ENCODE assay signal across 33 cellular contexts in the genomic region with DNA sequence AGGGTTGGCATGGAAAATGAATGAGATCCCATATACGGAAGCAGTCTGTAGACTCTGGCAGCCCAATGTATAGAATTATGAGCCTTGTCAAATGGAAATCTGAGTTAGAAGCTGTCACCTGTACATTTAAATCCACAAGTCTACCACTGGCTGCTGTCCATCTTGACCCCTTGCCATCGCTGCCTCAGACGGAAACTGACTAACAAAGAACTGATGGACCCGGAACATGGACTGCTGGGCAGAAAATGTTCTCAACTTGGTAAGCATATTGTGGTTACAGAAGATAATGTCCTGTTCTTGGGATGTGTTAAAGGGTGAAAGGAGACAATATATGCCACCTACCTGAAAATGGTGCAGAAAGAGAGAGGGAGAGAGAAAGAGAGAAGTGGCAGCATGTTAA.
"Had no signal": no experiment of that assay in that cellular context is flagged by ENCODE, and none has a peak within 500 bp of the region (broad histone marks: within the 10 kb centered on the region; RNA-seq: fewer than 3 reads in every experiment).

No MANE protein-coding gene starts in this region.

- H3K27ac ChIP-seq: adrenal gland, body of pancreas, brain microvascular endothelial cell, breast epithelium had no signal

- ATAC-seq: activated CD8-positive, alpha-beta T cell treated with anti-CD3 and anti-CD28 coated beads for 36 hours; activated T-cell treated with anti-CD3 and anti-CD28 coated beads, Interleukin-2, amount 50 U/mL, for 4 hours; activated T-cell treated with anti-CD3 and anti-CD28 coated beads, Interleukin-2, amount 50 U/mL, for 72 hours; activated T-helper 17 cell treated with anti-CD3 and anti-CD28 coated beads, Interleukin-2, amount 50 U/mL, for 72 hours; body of pancreas had no signal

- H3K4me3 ChIP-seq: adrenal gland, body of pancreas, breast epithelium had no signal

- FAIRE-seq: astrocyte, TTC549 had no signal

- H3K27me3 Mint-ChIP-seq: activated B cell treated with CpG ODN at 0.5 μM for 24 hours; activated CD4-positive, alpha-beta T cell treated with anti-CD3 and anti-CD28 coated beads, Interleukin-2, amount 10 ng/mL, durations not matched to agents 24 days and 14 days; activated CD8-positive, alpha-beta T cell treated with anti-CD3 and anti-CD28 coated beads for 36 hours; activated naive CD8-positive, alpha-beta T cell treated with anti-CD3 and anti-CD28 coated beads for 36 hours; activated T-helper 17 cell treated with anti-CD3 and anti-CD28 coated beads, Interleukin-2, amount 50 U/mL, for 72 hours had no signal

- H3K27me3 ChIP-seq: adrenal gland, body of pancreas, brain microvascular endothelial cell, breast epithelium had no signal

- H3K4me1 ChIP-seq: adrenal gland, breast epithelium had no signal

- H3K4me1 Mint-ChIP-seq: activated B cell treated with CpG ODN at 0.5 μM for 24 hours; activated naive CD8-positive, alpha-beta T cell treated with anti-CD3 and anti-CD28 coated beads for 36 hours had no signal

- H3K36me3 ChIP-seq: breast epithelium had no signal

- DNase-seq: activated B cell treated with CpG ODN at 0.5 μM for 24 hours; activated CD4-positive, alpha-beta T cell treated with anti-CD3 and anti-CD28 coated beads for 4 hours; activated CD4-positive, alpha-beta T cell treated with anti-CD3 and anti-CD28 coated beads, Interleukin-2, amount 10 ng/mL, durations not matched to agents 24 days and 14 days; activated CD4-positive, alpha-beta T cell treated with anti-CD3 and anti-CD28 coated beads, Interleukin-2, amount 50 U/mL, for 1 hour; activated CD4-positive, alpha-beta T cell treated with anti-CD3 and anti-CD28 coated beads, Interleukin-2, amount 50 U/mL, for 4 hours; activated CD4-positive, CD25-positive, alpha-beta regulatory T cell treated with anti-CD3 and anti-CD28 coated beads, Interleukin-2, amount 50 U/mL, for 72 hours; activated CD8-positive, alpha-beta memory T cell treated with anti-CD3 and anti-CD28 coated beads, Interleukin-2, amount 50 U/mL, for 4 hours; activated CD8-positive, alpha-beta T cell treated with anti-CD3 and anti-CD28 coated beads for 36 hours; activated effector memory CD4-positive, alpha-beta T cell treated with anti-CD3 and anti-CD28 coated beads, Interleukin-2, amount 50 U/mL, for 16 hours; activated gamma-delta T cell treated with Interleukin-2 at 50 U/mL for 16 hours; activated naive CD4-positive, alpha-beta T cell; activated naive CD4-positive, alpha-beta T cell treated with anti-CD3 and anti-CD28 coated beads for 36 hours; activated naive CD8-positive, alpha-beta T cell treated with anti-CD3 and anti-CD28 coated beads for 36 hours; activated T-cell treated with anti-CD3 and anti-CD28 coated beads for 4 hours; activated T-cell treated with anti-CD3 and anti-CD28 coated beads, Interleukin-2, amount 50 U/mL, for 1 hour; activated T-cell treated with anti-CD3 and anti-CD28 coated beads, Interleukin-2, amount 50 U/mL, for 4 hours; activated T-cell treated with anti-CD3 and anti-CD28 coated beads, Interleukin-2, amount 50 U/mL, for 72 hours; amniotic stem cell; aorta; body of pancreas; brain microvascular endothelial cell; central memory CD4-positive, alpha-beta T cell; T-helper 1 cell; T-helper 2 cell; T-helper 9 cell had no signal

- H3K27ac Mint-ChIP-seq: activated B cell treated with CpG ODN at 0.5 μM for 24 hours; activated CD4-positive, alpha-beta T cell treated with anti-CD3 and anti-CD28 coated beads, Interleukin-2, amount 10 ng/mL, durations not matched to agents 24 days and 14 days; activated CD8-positive, alpha-beta T cell treated with anti-CD3 and anti-CD28 coated beads for 36 hours; activated naive CD4-positive, alpha-beta T cell treated with anti-CD3 and anti-CD28 coated beads for 36 hours; activated naive CD8-positive, alpha-beta T cell treated with anti-CD3 and anti-CD28 coated beads for 36 hours; activated T-cell treated with anti-CD3 and anti-CD28 coated beads, Interleukin-2, amount 50 U/mL, for 72 hours; activated T-helper 1 cell treated with anti-CD3 and anti-CD28 coated beads, Interleukin-12 subunit alpha, Interleukin-12 subunit beta, Interleukin-2, Interleukin-4 antibody, amounts not matched to agents 30 ng/mL and 10 ng/mL and 1 ng/mL, durations not matched to agents 14 hours and 24 hours and 36 hours; activated T-helper 17 cell treated with anti-CD3 and anti-CD28 coated beads, Interleukin-2, amount 50 U/mL, for 72 hours; T-helper 1 cell treated with Interleukin-12 subunit alpha and Interleukin-12 subunit beta and Interleukin-4 antibody, amounts not matched to agents 30 μg/mL and 1 μg/mL, for 36 hours; T-helper 2 cell treated with Interferon-gamma antibody and Interleukin-4, amounts not matched to agents 5 μg/mL and 100 μg/mL, for 36 hours had no signal

- H3K9me3 ChIP-seq: adrenal gland, body of pancreas, breast epithelium had no signal

- H3K9me3 Mint-ChIP-seq: activated B cell treated with CpG ODN at 0.5 μM for 24 hours; activated CD4-positive, alpha-beta T cell treated with anti-CD3 and anti-CD28 coated beads, Interleukin-2, amount 10 ng/mL, durations not matched to agents 24 days and 14 days; activated CD8-positive, alpha-beta T cell treated with anti-CD3 and anti-CD28 coated beads for 36 hours; activated naive CD4-positive, alpha-beta T cell treated with anti-CD3 and anti-CD28 coated beads for 36 hours; activated naive CD8-positive, alpha-beta T cell treated with anti-CD3 and anti-CD28 coated beads for 36 hours; activated T-cell treated with anti-CD3 and anti-CD28 coated beads, Interleukin-2, amount 50 U/mL, for 4 hours; activated T-cell treated with anti-CD3 and anti-CD28 coated beads, Interleukin-2, amount 50 U/mL, for 72 hours; activated T-helper 1 cell treated with anti-CD3 and anti-CD28 coated beads, Interleukin-12 subunit alpha, Interleukin-12 subunit beta, Interleukin-2, Interleukin-4 antibody, amounts not matched to agents 30 ng/mL and 10 ng/mL and 1 ng/mL, durations not matched to agents 14 hours and 24 hours and 36 hours; activated T-helper 17 cell treated with anti-CD3 and anti-CD28 coated beads, Interleukin-2, amount 50 U/mL, for 72 hours; T-helper 1 cell treated with Interleukin-12 subunit alpha and Interleukin-12 subunit beta and Interleukin-4 antibody, amounts not matched to agents 30 μg/mL and 1 μg/mL, for 36 hours; T-helper 2 cell treated with Interferon-gamma antibody and Interleukin-4, amounts not matched to agents 5 μg/mL and 100 μg/mL, for 36 hours had no signal

- H3K4me3 Mint-ChIP-seq: activated B cell treated with CpG ODN at 0.5 μM for 24 hours; activated CD4-positive, alpha-beta T cell treated with anti-CD3 and anti-CD28 coated beads, Interleukin-2, amount 10 ng/mL, durations not matched to agents 24 days and 14 days; activated CD8-positive, alpha-beta T cell treated with anti-CD3 and anti-CD28 coated beads for 36 hours; activated naive CD4-positive, alpha-beta T cell treated with anti-CD3 and anti-CD28 coated beads for 36 hours; activated naive CD8-positive, alpha-beta T cell treated with anti-CD3 and anti-CD28 coated beads for 36 hours; activated T-cell treated with anti-CD3 and anti-CD28 coated beads, Interleukin-2, amount 50 U/mL, for 4 hours; activated T-cell treated with anti-CD3 and anti-CD28 coated beads, Interleukin-2, amount 50 U/mL, for 72 hours; activated T-helper 1 cell treated with anti-CD3 and anti-CD28 coated beads, Interleukin-12 subunit alpha, Interleukin-12 subunit beta, Interleukin-2, Interleukin-4 antibody, amounts not matched to agents 30 ng/mL and 10 ng/mL and 1 ng/mL, durations not matched to agents 14 hours and 24 hours and 36 hours; activated T-helper 17 cell treated with anti-CD3 and anti-CD28 coated beads, Interleukin-2, amount 50 U/mL, for 72 hours; T-helper 1 cell treated with Interleukin-12 subunit alpha and Interleukin-12 subunit beta and Interleukin-4 antibody, amounts not matched to agents 30 μg/mL and 1 μg/mL, for 36 hours; T-helper 2 cell treated with Interferon-gamma antibody and Interleukin-4, amounts not matched to agents 5 μg/mL and 100 μg/mL, for 36 hours had no signal
